In genomic region chr3:196518999-196519737, GRCh38 we compare ENCODE assay signal across 1 cellular context.
TF ChIP-seq lines count a peak whose summit lies in the region.

No MANE protein-coding gene starts in this region.

TF ChIP-seq in liver, 16 proteins besides CTCF, POLR2A, EP300 and RAD21 (continued from another document):
- TF ChIP-seq HNF4A (conservative IDR thresholded peaks at IDR 0.05) (no peak), HNF4G (IDR thresholded peaks at IDR 0.05) (no peak), JUND (IDR thresholded peaks at IDR 0.05) (no peak), TAF1 (conservative IDR thresholded peaks at IDR 0.05) (no peak), SP1 (IDR thresholded peaks at IDR 0.05) (no peak), YY1 (IDR thresholded peaks at IDR 0.05) (no peak), GABPA (IDR thresholded peaks at IDR 0.05 in 1 of 2, conservative IDR thresholded peaks at IDR 0.05 in 1 of 2) (no peak), FOXA2 (IDR thresholded peaks at IDR 0.05) (no peak), EGR1 (IDR thresholded peaks at IDR 0.05; ENCODE audit: low read depth in 2 of 2) (no peak)
